Comparison of ENCODE assay signal across 10 cellular contexts in genomic region chr7:6502886-6503285, GRCh38. TPM values are rescaled to one million over a fixed set of nuclear protein-coding genes. Genes with fewer than 3 reads are reported as not detected.
A peak's percentile ranks its signal among the peaks of the same experiment; 100 is the strongest.
DNase-seq lines count a peak whose midpoint lies in the region; ATAC-seq and TF ChIP-seq lines count a peak whose summit lies in the region.
"Had no signal": no experiment of that assay in that cellular context is flagged by ENCODE, and none has a peak within 500 bp of the region (broad histone marks: within the 10 kb centered on the region; RNA-seq: fewer than 3 reads in every experiment).

No MANE protein-coding gene starts in this region.

- H3K27ac ChIP-seq in PC-3 (ENCODE audit: low read length) (no peak overlapping the region), sigmoid colon (no peak overlapping the region)

- no peaks in the 10 kb centered on the region for H4K20me1 ChIP-seq in PC-3 (ENCODE audit: low read length)

- CTCF ChIA-PET in PC-3 (lab: Charles Lee) = no interaction called here
- CTCF ChIA-PET in GM10248 (lab: Yijun Ruan, JAX) = no interaction called here

- no peak overlapping the region for H3K9ac ChIP-seq in PC-3 (ENCODE audit: low read length)

- POLR2A ChIA-PET in PC-3 (lab: Charles Lee; ENCODE audit: unreplicated experiment) = no interaction called here
- POLR2A ChIA-PET in GM10248 (lab: Yijun Ruan, JAX) = no interaction called here

- WGBS in sigmoid colon, 2 donors = 20 to 53% methylated on average over 13 of the region's 13 CpGs

- no TSS peak for BruUV-seq in PC-3 (replicated peaks; lab: Mats Ljungman, UMichigan)

- no peak for TF ChIP-seq EP300 in sigmoid colon (IDR thresholded peaks at IDR 0.05)

- no peak for TF ChIP-seq CTCF in PC-3 (conservative IDR thresholded peaks at IDR 0.05; ENCODE audit: low read depth, low read length)
- TF ChIP-seq CTCF in sigmoid colon (IDR thresholded peaks at IDR 0.05) = no peak
- TF ChIP-seq CTCF in GM10248 (IDR thresholded peaks at IDR 0.05; ENCODE audit: control extremely low read depth, extremely low read depth, low read depth, missing control alignments) = no peak

- DNase-seq in DMS 273 (lab: John Stamatoyannopoulos, UW; ENCODE audit: unreplicated experiment) (peak; percentile 38), DMS 273 treated with DMSO at 0.1 percent for 48 hours (lab: John Stamatoyannopoulos, UW) (no peak), PC-3 (no peak), sigmoid colon (no peak), GM10248 (ENCODE audit: extremely low spot score) (no peak), SKM-1 treated with dmso at 0.1 percent for 144 hours (lab: John Stamatoyannopoulos, UW; ENCODE audit: unreplicated experiment) (no peak)
- DNase-seq: SIG-M5 had no signal

- H3K9me3 ChIP-seq in PC-3 (ENCODE audit: low read length) (no peaks in the 10 kb centered on the region), sigmoid colon (no peaks in the 10 kb centered on the region)

- H3K4me1 ChIP-seq in PC-3 (ENCODE audit: insufficient read depth, low read length) (peaks cover 6% of the 10 kb centered on the region; the same call in 1 of the 2 replicates), sigmoid colon (peaks cover 0 to 19% (median 17%) of the 10 kb centered on the region in 4 donors)

- H3F3A ChIP-seq in PC-3 (ENCODE audit: low read length, unreplicated experiment) = no peaks in the 10 kb centered on the region

- peak overlapping the region; percentile 96 for H3K4me2 ChIP-seq in PC-3 (ENCODE audit: low read length)

- H3K27me3 ChIP-seq in PC-3 (ENCODE audit: low read length) (no peaks in the 10 kb centered on the region), sigmoid colon (peaks cover 0 to 22% (median 19%) of the 10 kb centered on the region in 3 donors)

- intact Hi-C loops in PC-3 (cut with micrococcal nuclease) (no loop called here), sigmoid colon (cut with DNase I) (no loop called here)

- no peaks in the 10 kb centered on the region for H3K9me2 ChIP-seq in PC-3 (replicated peaks; ENCODE audit: low read length)

- H3K79me2 ChIP-seq in PC-3 (ENCODE audit: low read length) = no peaks in the 10 kb centered on the region

- no peak for TF ChIP-seq POLR2A in sigmoid colon (IDR thresholded peaks at IDR 0.05)

- H2AFZ ChIP-seq in PC-3 (ENCODE audit: low read length) = peak overlapping the region; percentile 98; the same call in 1 of the 2 replicates

- no peaks in the 10 kb centered on the region for H3K36me3 ChIP-seq in PC-3 (ENCODE audit: low read depth, low read length)
- H3K36me3 ChIP-seq in sigmoid colon = no peaks in the 10 kb centered on the region

- no peak for ATAC-seq in PC-3
- ATAC-seq in HG02571 (IDR thresholded peaks at IDR 0.05; ENCODE audit: unreplicated experiment) = no peak

- H3K4me3 ChIP-seq in PC-3 (ENCODE audit: low read length) (peak overlapping the region; percentile 75), iPS-11a (ENCODE audit: low read depth, low read length) (peak overlapping the region; percentile 56), sigmoid colon (peak overlapping the region; percentile 46 to 79 (median 62))

RNA-seq across cellular contexts. Expression of gene KDELR2, which starts 18.9 kb away (rescaled TPM):
- total RNA-seq in PC-3 (2014; rRNA removed) (107 and 109 TPM in 2 replicates), sigmoid colon (10 to 100 TPM; 42.4 to 72.0 (median 60.5) TPM)
- 100 to 1,000 TPM in 1 of 3 donors, 10 to 100 TPM in 2; 59.9 to 136 (median 80.5) TPM for polyA plus RNA-seq in sigmoid colon

RNA-seq across cellular contexts. Expression of gene GRID2IP, which starts 48.4 kb away (rescaled TPM):
- not detected in 2 replicates for total RNA-seq in PC-3 (2014; rRNA removed)
- not detected for total RNA-seq in sigmoid colon
- polyA plus RNA-seq in sigmoid colon = under 1 TPM in 2 of 3 donors, not detected in 1; 0.23 to 0.39 TPM
- polyA plus RNA-seq: naive thymus-derived CD4-positive, alpha-beta T cell had no signal

RNA-seq across cellular contexts. Expression of gene DAGLB, which starts 55.1 kb away (rescaled TPM):
- total RNA-seq in PC-3 (2014; rRNA removed) (23.4 and 34.5 TPM in 2 replicates), sigmoid colon (10 to 100 TPM in 2 of 4 donors, 1 to 10 TPM in 2; 7.5 to 11.7 (median 9.7) TPM)
- polyA plus RNA-seq in sigmoid colon = 10 to 100 TPM in 1 of 3 donors, 1 to 10 TPM in 2; 3.0 to 10.9 (median 4.9) TPM
